ENCODE assay signal across 26 cellular contexts in genomic region chr17:17188586-17188985, GRCh38.
"Had no signal": no experiment of that assay in that cellular context is flagged by ENCODE, and none has a peak within 500 bp of the region (broad histone marks: within the 10 kb centered on the region; RNA-seq: fewer than 3 reads in every experiment).

No MANE protein-coding gene starts in this region.

- H3K27ac Mint-ChIP-seq: activated naive CD8-positive, alpha-beta T cell had no signal

- H3K27me3 ChIP-seq: adrenal gland, ascending aorta, cardiac muscle cell, gastrocnemius medialis, left lung, spleen, tibial nerve had no signal

- DNase-seq: activated CD4-positive, alpha-beta T cell treated with anti-CD3 and anti-CD28 coated beads for 4 hours; activated CD4-positive, alpha-beta T cell treated with anti-CD3 and anti-CD28 coated beads, Interleukin-2, amount 50 U/mL, for 4 hours; activated naive CD4-positive, alpha-beta T cell; activated T-cell treated with anti-CD3 and anti-CD28 coated beads, Interleukin-2, amount 50 U/mL, for 48 hours; adrenal gland; cerebellar nuclear complex; effector memory CD8-positive, alpha-beta T cell; erythroblast; gastrocnemius medialis; glutamatergic neuron; naive B cell; nucleus accumbens; right cardiac atrium; spleen; stimulated activated naive CD4-positive, alpha-beta T cell treated with Interleukin-2 at 50 U/mL for 16 hours; T-helper 9 cell had no signal

- H3K9me3 Mint-ChIP-seq: brain; effector memory CD8-positive, alpha-beta T cell; naive B cell had no signal

- H3K9me3 ChIP-seq: adrenal gland, ascending aorta, gastrocnemius medialis, left lung, spleen, tibial nerve had no signal

- H3K4me1 ChIP-seq: parathyroid adenoma had no signal

- H3K36me3 ChIP-seq: cardiac muscle cell had no signal

- H3K27me3 Mint-ChIP-seq: activated naive CD8-positive, alpha-beta T cell; brain; effector memory CD8-positive, alpha-beta T cell; naive B cell had no signal

- ATAC-seq: effector memory CD8-positive, alpha-beta T cell; gastrocnemius medialis; left lung; right cardiac atrium had no signal

- H3K9ac ChIP-seq: parathyroid adenoma had no signal

- H3K4me3 Mint-ChIP-seq: activated naive CD8-positive, alpha-beta T cell; brain; effector memory CD8-positive, alpha-beta T cell; naive B cell had no signal

- H3K4me3 ChIP-seq: adrenal gland, ascending aorta, cardiac muscle cell, coronary artery, gastrocnemius medialis, left lung, lung, spleen, tibial nerve had no signal

- H3K36me3 Mint-ChIP-seq: naive B cell had no signal

- H3K27ac ChIP-seq: adrenal gland, ascending aorta, cardiac muscle cell, coronary artery, left lung, parathyroid adenoma, tibial nerve, VCaP had no signal
